32 cellular contexts compared by ENCODE assay signal in the genomic region with DNA sequence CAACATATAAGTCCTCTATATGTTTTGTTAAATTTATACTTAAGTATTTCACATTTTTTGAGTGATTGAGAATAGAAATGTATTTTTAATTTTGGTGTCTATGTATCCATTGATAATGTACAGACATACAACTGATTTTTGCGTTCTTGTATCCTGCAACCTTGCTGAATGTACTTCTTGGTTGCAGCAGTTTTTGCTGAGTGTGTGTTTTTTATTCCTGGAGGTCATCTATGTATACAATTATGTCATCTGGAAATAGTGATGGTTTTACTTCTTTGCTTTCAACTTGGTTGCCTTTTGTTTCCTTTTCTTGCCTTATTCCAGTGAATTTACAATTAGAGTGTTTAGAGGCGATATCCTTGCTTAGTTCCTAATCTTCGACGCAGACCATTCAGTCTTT.
"Had no signal": no experiment of that assay in that cellular context is flagged by ENCODE, and none has a peak within 500 bp of the region (broad histone marks: within the 10 kb centered on the region; RNA-seq: fewer than 3 reads in every experiment).

No MANE protein-coding gene starts in this region.

- FAIRE-seq: colon had no signal

- H3K36me3 ChIP-seq: adrenal gland, WERI-Rb-1 had no signal

- H3K9me3 ChIP-seq: adrenal gland, body of pancreas, esophagus muscularis mucosa, gastroesophageal sphincter, heart right ventricle had no signal

- H3K27ac ChIP-seq: adrenal gland, body of pancreas, esophagus muscularis mucosa, gastroesophageal sphincter, heart right ventricle, WERI-Rb-1 had no signal

- H3K27me3 ChIP-seq: adrenal gland, body of pancreas, esophagus muscularis mucosa, gastroesophageal sphincter, heart right ventricle had no signal

- DNase-seq: activated B cell treated with CpG ODN at 0.5 μM for 24 hours; activated CD4-positive, alpha-beta memory T cell treated with anti-CD3 and anti-CD28 coated beads for 36 hours; activated CD4-positive, alpha-beta T cell treated with anti-CD3 and anti-CD28 coated beads for 48 hours; activated CD4-positive, alpha-beta T cell treated with anti-CD3 and anti-CD28 coated beads, Interleukin-2, amount 50 U/mL, for 1 hour; activated CD8-positive, alpha-beta memory T cell treated with anti-CD3 and anti-CD28 coated beads, Interleukin-2, amount 10 ng/mL, durations not matched to agents 7 days and 5 days; activated CD8-positive, alpha-beta memory T cell treated with anti-CD3 and anti-CD28 coated beads, Interleukin-2, amount 50 U/mL, for 4 hours; activated CD8-positive, alpha-beta T cell treated with anti-CD3 and anti-CD28 coated beads, Interleukin-2, amount 10 ng/mL, durations not matched to agents 7 days and 5 days; activated effector memory CD4-positive, alpha-beta T cell treated with anti-CD3 and anti-CD28 coated beads, Interleukin-2, amount 50 U/mL, for 16 hours; activated naive CD4-positive, alpha-beta T cell treated with anti-CD3 and anti-CD28 coated beads for 36 hours; activated naive CD8-positive, alpha-beta T cell treated with anti-CD3 and anti-CD28 coated beads for 36 hours; activated naive CD8-positive, alpha-beta T cell treated with anti-CD3 and anti-CD28 coated beads, Interleukin-2, amount 50 U/mL, for 24 hours; activated T-cell treated with anti-CD3 and anti-CD28 coated beads, Interleukin-2, amount 50 U/mL, for 1 hour; activated T-cell treated with anti-CD3 and anti-CD28 coated beads, Interleukin-2, amount 50 U/mL, for 48 hours; adrenal gland; amygdala; aorta; body of pancreas; caudate nucleus; cortex of kidney; dermis blood vessel endothelial cell; effector CD4-positive, alpha-beta T cell; effector memory CD8-positive, alpha-beta T cell; erythroblast; foreskin melanocyte; heart right ventricle; T-helper 17 cell; T1000; WERI-Rb-1 had no signal

- H3K4me3 ChIP-seq: adrenal gland, body of pancreas, esophagus muscularis mucosa, gastroesophageal sphincter, heart right ventricle had no signal

- H3K4me1 ChIP-seq: adrenal gland, body of pancreas, esophagus muscularis mucosa, gastroesophageal sphincter, heart right ventricle had no signal

- ATAC-seq: activated CD4-positive, CD25-positive, alpha-beta regulatory T cell treated with anti-CD3 and anti-CD28 coated beads, Interleukin-2, amount 50 U/mL, for 24 hours; activated CD8-positive, alpha-beta memory T cell treated with anti-CD3 and anti-CD28 coated beads, Interleukin-2, amount 10 ng/mL, durations not matched to agents 7 days and 5 days; activated CD8-positive, alpha-beta T cell treated with anti-CD3 and anti-CD28 coated beads, Interleukin-2, amount 10 ng/mL, durations not matched to agents 7 days and 5 days; activated naive CD8-positive, alpha-beta T cell treated with anti-CD3 and anti-CD28 coated beads, Interleukin-2, amount 50 U/mL, for 24 hours; body of pancreas; effector memory CD8-positive, alpha-beta T cell; gastroesophageal sphincter; heart right ventricle; T-helper 17 cell had no signal
